Comparison of ENCODE assay signal across 19 cellular contexts in genomic region chr14:97970222-97970621, GRCh38.
DNase-seq lines count a peak whose midpoint lies in the region; ATAC-seq and TF ChIP-seq lines count a peak whose summit lies in the region.
"Had no signal": no experiment of that assay in that cellular context is flagged by ENCODE, and none has a peak within 500 bp of the region (broad histone marks: within the 10 kb centered on the region; RNA-seq: fewer than 3 reads in every experiment).

No MANE protein-coding gene starts in this region.

- peak; percentile 26 to 55 for ATAC-seq in activated naive CD4-positive, alpha-beta T cell treated with anti-CD3 and anti-CD28 coated beads, Interleukin-2, amount 50 U/mL, for 72 hours
- no peak for ATAC-seq in T-cell (replicated peaks in 1 of 4)
- peak; percentile 82 for ATAC-seq in stimulated activated naive CD8-positive, alpha-beta T cell treated with anti-CD3 and anti-CD28 coated beads, Interleukin-15, amount 100 ng/mL, for 72 hours
- ATAC-seq: Panc1, Right ventricle myocardium inferior had no signal

- CTCF ChIA-PET in T-cell (lab: Charles Lee) = no interaction called here

- intact Hi-C loops in lower leg skin (cut with DNase I; ENCODE audit: low total_unique reads) = no loop called here

- no peak for TF ChIP-seq POLR2A in lower leg skin (IDR thresholded peaks at IDR 0.05)

- H3K27ac Mint-ChIP-seq in activated naive CD4-positive, alpha-beta T cell treated with anti-CD3 and anti-CD28 coated beads, Interleukin-2, amount 50 U/mL, for 72 hours = peak overlapping the region; percentile 67 to 97
- H3K27ac Mint-ChIP-seq in T-cell = peak overlapping the region; percentile 95 to 97
- H3K27ac Mint-ChIP-seq in activated naive CD8-positive, alpha-beta T cell treated with anti-CD3 and anti-CD28 coated beads for 36 hours = peak overlapping the region; percentile 84
- H3K27ac Mint-ChIP-seq in stimulated activated naive CD8-positive, alpha-beta T cell treated with anti-CD3 and anti-CD28 coated beads, Interleukin-15, amount 100 ng/mL, for 72 hours = peak overlapping the region; percentile 79 to 96

- no peak overlapping the region for H3K4me3 ChIP-seq in lower leg skin (ENCODE audit: low read depth, poor library complexity, severe bottlenecking)
- H3K4me3 ChIP-seq: BLaER1 had no signal

- H3K36me3 Mint-ChIP-seq in activated naive CD4-positive, alpha-beta T cell treated with anti-CD3 and anti-CD28 coated beads, Interleukin-2, amount 50 U/mL, for 72 hours = peaks cover 45 to 78% of the 10 kb centered on the region in 2 donors
- peaks cover 69% of the 10 kb centered on the region for H3K36me3 Mint-ChIP-seq in T-cell
- H3K36me3 Mint-ChIP-seq in activated naive CD8-positive, alpha-beta T cell treated with anti-CD3 and anti-CD28 coated beads for 36 hours = peaks cover 76% of the 10 kb centered on the region

- H3K9me3 Mint-ChIP-seq in activated naive CD4-positive, alpha-beta T cell treated with anti-CD3 and anti-CD28 coated beads, Interleukin-2, amount 50 U/mL, for 72 hours = peaks cover 24 to 31% of the 10 kb centered on the region in 2 donors
- H3K9me3 Mint-ChIP-seq in T-cell = peaks cover 0 to 6% (median 0%) of the 10 kb centered on the region in 3 donors
- peaks cover 29% of the 10 kb centered on the region for H3K9me3 Mint-ChIP-seq in activated naive CD8-positive, alpha-beta T cell treated with anti-CD3 and anti-CD28 coated beads for 36 hours
- peaks cover 32 to 41% of the 10 kb centered on the region in 2 donors for H3K9me3 Mint-ChIP-seq in stimulated activated naive CD8-positive, alpha-beta T cell treated with anti-CD3 and anti-CD28 coated beads, Interleukin-15, amount 100 ng/mL, for 72 hours

- no peaks in the 10 kb centered on the region for H3K27me3 Mint-ChIP-seq in T-cell
- no peaks in the 10 kb centered on the region for H3K27me3 Mint-ChIP-seq in activated naive CD8-positive, alpha-beta T cell treated with anti-CD3 and anti-CD28 coated beads for 36 hours
- no peaks in the 10 kb centered on the region for H3K27me3 Mint-ChIP-seq in stimulated activated naive CD8-positive, alpha-beta T cell treated with anti-CD3 and anti-CD28 coated beads, Interleukin-15, amount 100 ng/mL, for 72 hours

- POLR2A ChIA-PET in T-cell (lab: Charles Lee) = no interaction called here

- no peak for TF ChIP-seq CTCF in lower leg skin (IDR thresholded peaks at IDR 0.05)

- 0% methylated on average over 1 of the region's 1 CpG for WGBS in lower leg skin, 2 donors

- H3K4me1 Mint-ChIP-seq in T-cell = peaks cover 89 to 97% (median 93%) of the 10 kb centered on the region in 3 donors
- H3K4me1 Mint-ChIP-seq in activated naive CD8-positive, alpha-beta T cell treated with anti-CD3 and anti-CD28 coated beads for 36 hours = peaks cover 82% of the 10 kb centered on the region
- peaks cover 92% of the 10 kb centered on the region for H3K4me1 Mint-ChIP-seq in stimulated activated naive CD8-positive, alpha-beta T cell treated with anti-CD3 and anti-CD28 coated beads, Interleukin-15, amount 100 ng/mL, for 72 hours

- no peak for DNase-seq in activated naive CD4-positive, alpha-beta T cell treated with anti-CD3 and anti-CD28 coated beads, Interleukin-2, amount 50 U/mL, for 72 hours (ENCODE audit: low spot score in 2 of 2)
- DNase-seq in activated naive CD4-positive, alpha-beta T cell treated with Interleukin-2 at 50 U/mL for 16 hours = no peak
- DNase-seq in T-cell (no peak), lower leg skin (ENCODE audit: low spot score in 2 of 2) (no peak), AG20443 (ENCODE audit: low spot score) (no peak)
- DNase-seq in activated naive CD8-positive, alpha-beta T cell treated with anti-CD3 and anti-CD28 coated beads for 36 hours = no peak
- no peak for DNase-seq in stimulated activated naive CD8-positive, alpha-beta T cell treated with anti-CD3 and anti-CD28 coated beads, Interleukin-15, amount 100 ng/mL, for 72 hours
- DNase-seq: Caco-2, H7, Karpas-422, MM.1S, NCI-H1105, NCI-H1930, NCI-H2171 treated with DMSO at 0.1 percent for 48 hours, NCI-H510A, NCI-H82 had no signal

- peak overlapping the region in 1 of 3 donors; percentile 1 for H3K4me3 Mint-ChIP-seq in T-cell
- H3K4me3 Mint-ChIP-seq in activated naive CD8-positive, alpha-beta T cell treated with anti-CD3 and anti-CD28 coated beads for 36 hours = peak overlapping the region; percentile 18
- peak overlapping the region; percentile 47 to 77 for H3K4me3 Mint-ChIP-seq in stimulated activated naive CD8-positive, alpha-beta T cell treated with anti-CD3 and anti-CD28 coated beads, Interleukin-15, amount 100 ng/mL, for 72 hours

Comparison
In these comparisons a context has a peak if more than half of its experiments do, and no peak if none do; other contexts are left out.
1. ATAC-seq: peak in activated naive CD4-positive, alpha-beta T cell treated with anti-CD3 and anti-CD28 coated beads, Interleukin-2, amount 50 U/mL, for 72 hours (2 of 2) and stimulated activated naive CD8-positive, alpha-beta T cell treated with anti-CD3 and anti-CD28 coated beads, Interleukin-15, amount 100 ng/mL, for 72 hours (single experiment); none in T-cell (0 of 4).
2. Peak in every context shown above with its lines, with median percentiles within 50 percentile points of each other: H3K27ac Mint-ChIP-seq.